11 cellular contexts compared by ENCODE assay signal in the genomic region with DNA sequence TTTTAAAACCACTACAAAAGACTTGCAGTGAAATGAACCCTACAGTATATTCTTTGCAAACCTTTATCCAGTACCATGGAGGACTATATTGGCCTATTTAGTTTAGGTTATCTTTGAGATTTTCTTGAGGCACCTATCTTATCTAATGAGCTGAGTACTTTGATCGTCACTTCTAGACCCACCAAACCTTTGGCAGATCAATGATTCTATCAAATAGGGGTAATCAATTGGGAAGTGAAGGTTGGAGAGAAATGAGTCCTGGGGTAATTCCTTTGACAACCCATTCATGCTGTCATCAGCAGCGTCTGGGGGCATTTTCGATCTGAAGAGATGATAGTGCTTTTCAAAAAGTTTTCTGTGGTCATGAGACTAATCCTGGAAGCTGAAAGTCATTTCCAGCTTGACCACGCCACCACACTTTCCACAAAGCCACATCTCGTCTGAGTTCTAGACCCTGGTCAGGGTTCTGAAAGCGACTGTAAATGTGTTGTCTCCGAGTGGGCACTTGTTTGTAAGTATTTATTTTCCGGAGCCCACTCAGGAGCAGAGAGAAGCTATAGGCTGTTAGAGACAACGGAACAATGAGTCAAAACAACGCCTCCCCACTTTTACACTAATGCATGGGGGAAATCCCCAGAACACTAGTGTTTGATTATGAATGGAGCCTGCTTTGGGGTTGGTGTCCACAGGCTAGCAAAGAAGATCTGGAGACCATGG. TPM values are rescaled to one million over a fixed set of nuclear protein-coding genes. Genes with fewer than 3 reads are reported as not detected.
A peak's percentile ranks its signal among the peaks of the same experiment; 100 is the strongest.
DNase-seq lines count a peak whose midpoint lies in the region; ATAC-seq and TF ChIP-seq lines count a peak whose summit lies in the region.
"Had no signal": no experiment of that assay in that cellular context is flagged by ENCODE, and none has a peak within 500 bp of the region (broad histone marks: within the 10 kb centered on the region; RNA-seq: fewer than 3 reads in every experiment).

No MANE protein-coding gene starts in this region.

- no peaks in the 10 kb centered on the region for H3K9me3 ChIP-seq in CD4-positive, alpha-beta T cell (ENCODE audit: control insufficient read depth, low read length)
- H3K9me3 ChIP-seq in neural progenitor cell (ENCODE audit: low read depth) (no peaks in the 10 kb centered on the region), adrenal gland (replicated peaks in 1 of 3) (no peaks in the 10 kb centered on the region)

- ATAC-seq in CD4-positive, alpha-beta T cell (ENCODE audit: poor library complexity): no peak
- ATAC-seq in GM21423 (IDR thresholded peaks at IDR 0.05; ENCODE audit: unreplicated experiment) (peak; percentile 36), HG03571 (IDR thresholded peaks at IDR 0.05; ENCODE audit: unreplicated experiment) (peak; percentile 33)
- ATAC-seq in activated naive CD8-positive, alpha-beta T cell treated with anti-CD3 and anti-CD28 coated beads, Interleukin-2, amount 10 ng/mL, durations not matched to agents 7 days and 5 days (ENCODE audit: low read depth): peak; percentile 12

- H3K27me3 Mint-ChIP-seq in CD4-positive, alpha-beta T cell: peaks cover 16% of the 10 kb centered on the region
- peaks cover 25% of the 10 kb centered on the region for H3K27me3 Mint-ChIP-seq in activated naive CD8-positive, alpha-beta T cell treated with anti-CD3 and anti-CD28 coated beads, Interleukin-2, amount 10 ng/mL, durations not matched to agents 7 days and 5 days
- H3K27me3 Mint-ChIP-seq in neural progenitor cell (ENCODE audit: insufficient read depth, low read depth): peaks cover 25% of the 10 kb centered on the region

- H3K4me1 ChIP-seq in neural progenitor cell: peaks cover 28% of the 10 kb centered on the region
- peaks cover 14 to 50% of the 10 kb centered on the region in 2 donors for H3K4me1 ChIP-seq in adrenal gland (replicated peaks in 1 of 2)

- POLR2A ChIA-PET in CD4-positive, alpha-beta T cell (lab: Charles Lee): interaction anchor here (0.6 to 0.9 kb wide), 2 partner anchors 171 to 174 kb away, joined by 3 to 4 read pairs; no protein-coding TSS in a partner anchor
- POLR2A ChIA-PET in activated naive CD8-positive, alpha-beta T cell treated with anti-CD3 and anti-CD28 coated beads, Interleukin-2, amount 10 ng/mL, durations not matched to agents 7 days and 5 days (lab: Charles Lee): interaction anchor here (1.1 to 1.4 kb wide), 3 partner anchors 42 to 174 kb away, joined by 3 to 8 read pairs (median 6); no protein-coding TSS in a partner anchor

- H3K9ac ChIP-seq in neural progenitor cell: no peak overlapping the region

- peak overlapping the region; percentile 73 for H3K4me3 Mint-ChIP-seq in CD4-positive, alpha-beta T cell
- peak overlapping the region; percentile 14 for H3K4me3 Mint-ChIP-seq in activated naive CD8-positive, alpha-beta T cell treated with anti-CD3 and anti-CD28 coated beads, Interleukin-2, amount 10 ng/mL, durations not matched to agents 7 days and 5 days
- no peak overlapping the region for H3K4me3 Mint-ChIP-seq in neural progenitor cell

- no peak for TF ChIP-seq POLR2A in adrenal gland (IDR thresholded peaks at IDR 0.05)

- intact Hi-C loops in CD4-positive, alpha-beta T cell (cut with DNase I, micrococcal nuclease): loop anchor here (10.0 kb wide), 3 partner anchors 287 to 907 kb away; a partner anchor contains a TSS
- intact Hi-C loops in adrenal gland (cut with DNase I): no loop called here

- H3K27ac ChIP-seq in CD4-positive, alpha-beta T cell (ENCODE audit: low read depth, low read length): no peak overlapping the region
- H3K27ac ChIP-seq in neural progenitor cell (no peak overlapping the region), adrenal gland (no peak overlapping the region)
- H3K27ac ChIP-seq: VCaP had no signal

- H3K27ac Mint-ChIP-seq in CD4-positive, alpha-beta T cell: peak overlapping the region; percentile 68
- H3K27ac Mint-ChIP-seq in activated naive CD8-positive, alpha-beta T cell treated with anti-CD3 and anti-CD28 coated beads, Interleukin-2, amount 10 ng/mL, durations not matched to agents 7 days and 5 days: no peak overlapping the region
- H3K27ac Mint-ChIP-seq in neural progenitor cell: no peak overlapping the region

- peaks cover 30% of the 10 kb centered on the region for H3K36me3 Mint-ChIP-seq in CD4-positive, alpha-beta T cell (ENCODE audit: low read depth)
- peaks cover 21% of the 10 kb centered on the region for H3K36me3 Mint-ChIP-seq in activated naive CD8-positive, alpha-beta T cell treated with anti-CD3 and anti-CD28 coated beads, Interleukin-2, amount 10 ng/mL, durations not matched to agents 7 days and 5 days
- peaks cover 10% of the 10 kb centered on the region for H3K36me3 Mint-ChIP-seq in neural progenitor cell

- H3K27me3 ChIP-seq in CD4-positive, alpha-beta T cell (ENCODE audit: control insufficient read depth, insufficient read depth, low read length): peaks cover 8% of the 10 kb centered on the region
- H3K27me3 ChIP-seq in neural progenitor cell (peaks cover 51% of the 10 kb centered on the region), adrenal gland (peaks cover 10% of the 10 kb centered on the region)

- H3K4me2 ChIP-seq in neural progenitor cell: no peak overlapping the region

- no peak for TF ChIP-seq CTCF in CD4-positive, alpha-beta T cell (IDR thresholded peaks at IDR 0.05)
- TF ChIP-seq CTCF in neural progenitor cell (IDR thresholded peaks at IDR 0.05): no peak
- TF ChIP-seq CTCF in adrenal gland (IDR thresholded peaks at IDR 0.05): no peak

- DNase-seq in CD4-positive, alpha-beta T cell: no peak
- DNase-seq in activated naive CD8-positive, alpha-beta T cell treated with anti-CD3 and anti-CD28 coated beads, Interleukin-2, amount 10 ng/mL, durations not matched to agents 7 days and 5 days: peak; percentile 54
- DNase-seq in NCI-H526 (lab: John Stamatoyannopoulos, UW) (no peak), neural progenitor cell (ENCODE audit: low spot score) (no peak), NCI-H2171 treated with DMSO at 0.1 percent for 48 hours (lab: John Stamatoyannopoulos, UW) (no peak), adrenal gland (no peak)
- DNase-seq: head of caudate nucleus had no signal

- H2AFZ ChIP-seq in neural progenitor cell (replicated peaks): no peak overlapping the region

- CTCF ChIA-PET in CD4-positive, alpha-beta T cell (lab: Charles Lee): interaction anchor here (0.6 kb wide), 1 partner anchor 26 kb away, joined by 3 read pairs; no protein-coding TSS in a partner anchor

- WGBS in adrenal gland, 4 donors: 88 to 93% (median 89%) methylated on average over 10 of the region's 10 CpGs

- no peak overlapping the region for H3K4me3 ChIP-seq in neural progenitor cell
- no peak overlapping the region for H3K4me3 ChIP-seq in adrenal gland

- peaks cover 81% of the 10 kb centered on the region for H3K4me1 Mint-ChIP-seq in CD4-positive, alpha-beta T cell (ENCODE audit: low read depth)
- peaks cover 50% of the 10 kb centered on the region for H3K4me1 Mint-ChIP-seq in activated naive CD8-positive, alpha-beta T cell treated with anti-CD3 and anti-CD28 coated beads, Interleukin-2, amount 10 ng/mL, durations not matched to agents 7 days and 5 days
- H3K4me1 Mint-ChIP-seq in neural progenitor cell: peaks cover 40% of the 10 kb centered on the region

- no peaks in the 10 kb centered on the region for H3K9me3 Mint-ChIP-seq in CD4-positive, alpha-beta T cell
- H3K9me3 Mint-ChIP-seq in activated naive CD8-positive, alpha-beta T cell treated with anti-CD3 and anti-CD28 coated beads, Interleukin-2, amount 10 ng/mL, durations not matched to agents 7 days and 5 days: no peaks in the 10 kb centered on the region
- H3K9me3 Mint-ChIP-seq in neural progenitor cell: peaks cover 5% of the 10 kb centered on the region

- no peaks in the 10 kb centered on the region for H3F3A ChIP-seq in neural progenitor cell (ENCODE audit: low read depth)

- H3K79me2 ChIP-seq in neural progenitor cell (ENCODE audit: low read depth): peaks cover 34% of the 10 kb centered on the region

- H3K36me3 ChIP-seq in neural progenitor cell: no peaks in the 10 kb centered on the region
- no peaks in the 10 kb centered on the region for H3K36me3 ChIP-seq in adrenal gland (replicated peaks in 1 of 2)

- peaks cover 70% of the 10 kb centered on the region for H4K20me1 ChIP-seq in neural progenitor cell (ENCODE audit: low read depth)

RNA-seq across cellular contexts. Expression of a gene that starts 4.8 kb away (rescaled TPM):
- total RNA-seq in CD4-positive, alpha-beta T cell: 1 to 10 TPM; 3.2 to 5.4 TPM
- total RNA-seq in activated naive CD8-positive, alpha-beta T cell treated with anti-CD3 and anti-CD28 coated beads, Interleukin-2, amount 10 ng/mL, durations not matched to agents 7 days and 5 days: 1 to 10 TPM; 1.4 to 2.2 TPM
- 5.0 and 6.5 TPM in 2 replicates for total RNA-seq in neural progenitor cell (ENCODE audit: low replicate concordance)
- 1 to 10 TPM in 4 of 8 donors, under 1 TPM in 4; 0.24 to 6.8 (median 0.84) TPM for total RNA-seq in adrenal gland
- 1 to 10 TPM; 1.8 to 4.2 (median 2.3) TPM for polyA plus RNA-seq in adrenal gland
- total RNA-seq: HT1080 had no signal

RNA-seq across cellular contexts. Expression of a gene that starts 6.8 kb away (rescaled TPM):
- 10 to 100 TPM; 14.3 to 15.9 TPM for total RNA-seq in CD4-positive, alpha-beta T cell
- 10 to 100 TPM; 23.2 to 23.3 TPM for total RNA-seq in activated naive CD8-positive, alpha-beta T cell treated with anti-CD3 and anti-CD28 coated beads, Interleukin-2, amount 10 ng/mL, durations not matched to agents 7 days and 5 days
- total RNA-seq in neural progenitor cell (ENCODE audit: low replicate concordance) (28.1 and 36.2 TPM in 2 replicates), adrenal gland (10 to 100 TPM; 18.8 to 27.2 (median 23.7) TPM)
- polyA plus RNA-seq in adrenal gland: 10 to 100 TPM in 1 of 3 donors, 1 to 10 TPM in 2; 5.3 to 24.9 (median 5.6) TPM

Comparison
In these comparisons a context has a peak if more than half of its experiments do, and no peak if none do; other contexts are left out.
1. intact Hi-C loops: an anchor here in CD4-positive, alpha-beta T cell (10.0 kb wide); none called in adrenal gland.